In the genomic region with DNA sequence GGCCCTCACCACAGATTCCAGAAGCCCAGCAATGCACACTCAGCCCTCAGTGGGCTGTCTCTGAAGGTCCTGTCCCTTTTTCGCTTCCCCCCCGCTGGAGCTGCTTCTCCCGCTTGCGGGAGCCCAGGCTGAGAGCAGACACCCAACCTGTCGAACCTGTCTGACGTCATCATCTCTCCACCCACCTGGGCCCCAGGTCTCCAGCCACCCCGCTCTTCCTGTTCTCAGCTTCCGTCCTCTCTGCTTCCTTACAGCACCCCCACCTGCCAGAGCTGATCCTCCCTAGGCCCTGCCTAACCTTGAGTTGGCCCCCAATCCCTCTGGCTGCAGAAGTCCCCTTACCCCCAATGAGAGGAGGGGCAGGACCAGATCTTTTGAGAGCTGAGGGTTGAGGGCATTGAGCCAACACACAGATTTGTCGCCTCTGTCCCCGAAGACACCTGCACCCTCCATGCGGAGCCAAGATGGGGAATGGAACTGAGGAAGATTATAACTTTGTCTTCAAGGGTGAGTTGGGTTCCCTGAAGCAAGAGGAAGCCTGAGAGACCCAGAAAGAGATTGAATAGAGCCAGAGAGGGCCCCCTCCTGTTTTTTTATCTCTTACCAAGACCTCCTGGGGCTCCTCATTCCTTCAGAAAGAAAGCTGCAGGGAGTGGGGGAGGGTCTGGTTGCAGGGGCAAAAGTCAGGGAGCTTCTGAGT, we compare ENCODE assay signal across 13 cellular contexts. TPM values are rescaled to one million over a fixed set of nuclear protein-coding genes. Genes with fewer than 3 reads are reported as not detected.
A peak's percentile ranks its signal among the peaks of the same experiment; 100 is the strongest.
DNase-seq lines count a peak whose midpoint lies in the region; ATAC-seq, FAIRE-seq and TF ChIP-seq lines count a peak whose summit lies in the region.
"Had no signal": no experiment of that assay in that cellular context is flagged by ENCODE, and none has a peak within 500 bp of the region (broad histone marks: within the 10 kb centered on the region; RNA-seq: fewer than 3 reads in every experiment).

A gene (plus strand): TSS at position 224 of the 700 bp plus-strand sequence. CDS start 241 bp downstream, at position 465.

- intact Hi-C loops in GM12878 (cut with micrococcal nuclease; ENCODE audit: unreplicated experiment) = no loop called here
- intact Hi-C loops in left colon (cut with DNase I, micrococcal nuclease) = no loop called here

- H2AFZ ChIP-seq in GM12878 (ENCODE audit: control insufficient read depth, low read depth, low read length) = no peak within 1 kb of the TSS

- no peak for FAIRE-seq in GM12878 (lab: Jason Lieb, UNC)
- FAIRE-seq: islet of Langerhans had no signal

- no peaks in the 10 kb centered on the region for H3K27me3 ChIP-seq in GM12878 (replicated peaks in 1 of 2; ENCODE audit: control insufficient read depth in 2 of 2, insufficient read depth in 2 of 2, low read length in 1 of 2)
- H3K27me3 ChIP-seq: tibial artery had no signal

- H3K4me1 Mint-ChIP-seq in activated naive CD8-positive, alpha-beta T cell treated with anti-CD3 and anti-CD28 coated beads for 36 hours = peaks cover 13% of the 10 kb centered on the region
- peaks cover 13% of the 10 kb centered on the region for H3K4me1 Mint-ChIP-seq in activated naive CD8-positive, alpha-beta T cell treated with anti-CD3 and anti-CD28 coated beads, Interleukin-2, amount 50 U/mL, for 24 hours

- no peak for ATAC-seq in activated naive CD8-positive, alpha-beta T cell treated with anti-CD3 and anti-CD28 coated beads, Interleukin-2, amount 50 U/mL, for 24 hours
- ATAC-seq in GM12878 (no peak), left colon (peak; percentile 90), HG03196 (IDR thresholded peaks at IDR 0.05; ENCODE audit: unreplicated experiment) (no peak), HG03135 (IDR thresholded peaks at IDR 0.05; ENCODE audit: unreplicated experiment) (no peak)
- ATAC-seq: activated CD8-positive, alpha-beta memory T cell treated with anti-CD3 and anti-CD28 coated beads, Interleukin-2, amount 10 ng/mL, durations not matched to agents 7 days and 5 days had no signal

- BruUV-seq in GM12878 (replicated peaks; lab: Mats Ljungman, UMichigan) = no TSS peak

- no peaks in the 10 kb centered on the region for H4K20me1 ChIP-seq in GM12878 (ENCODE audit: control insufficient read depth, insufficient read depth)

- RAD21 ChIA-PET in GM12878 (lab: Charles Lee; ENCODE audit: unreplicated experiment) = interaction anchor here (1.0 kb wide), 1 partner anchor 123 kb away, joined by 5 read pairs; no protein-coding TSS in a partner anchor

- H3K9ac ChIP-seq in GM12878 (ENCODE audit: control insufficient read depth, insufficient read depth, low read length) = no peak within 1 kb of the TSS

- no peak for TF ChIP-seq CTCF in GM12878 (IDR thresholded peaks at IDR 0.05 in 2 of 3, conservative IDR thresholded peaks at IDR 0.05 in 1 of 3; ENCODE audit: control insufficient read depth in 2 of 3, extremely low read depth in 1 of 3, insufficient read depth in 1 of 3, low read depth in 3 of 3, low read length in 3 of 3)

- TF ChIP-seq POLR2A in GM12878 (IDR thresholded peaks at IDR 0.05; ENCODE audit: low read depth, low read length) = no peak

- H3K4me3 ChIP-seq in GM12878 = no peak within 1 kb of the TSS
- H3K4me3 ChIP-seq: tibial artery had no signal

- H3K27ac Mint-ChIP-seq in activated naive CD8-positive, alpha-beta T cell treated with anti-CD3 and anti-CD28 coated beads for 36 hours = peak within 1 kb of the TSS; percentile 14
- no peak within 1 kb of the TSS for H3K27ac Mint-ChIP-seq in activated naive CD8-positive, alpha-beta T cell treated with anti-CD3 and anti-CD28 coated beads, Interleukin-2, amount 50 U/mL, for 24 hours
- H3K27ac Mint-ChIP-seq: activated CD8-positive, alpha-beta memory T cell treated with anti-CD3 and anti-CD28 coated beads, Interleukin-2, amount 10 ng/mL, durations not matched to agents 7 days and 5 days had no signal

- CTCF ChIA-PET in GM12878 (lab: Yijun Ruan, JAX) = no interaction called here

- POLR2A ChIA-PET in GM12878 (lab: Charles Lee) = interaction anchor here (0.5 to 0.9 kb wide), 6 partner anchors 12 to 130 kb away, joined by 3 to 10 read pairs (median 6); no protein-coding TSS in a partner anchor

- H3K4me2 ChIP-seq in GM12878 (ENCODE audit: control insufficient read depth, insufficient read depth) = no peak within 1 kb of the TSS

- H3K36me3 Mint-ChIP-seq in activated naive CD8-positive, alpha-beta T cell treated with anti-CD3 and anti-CD28 coated beads for 36 hours = peaks cover 5% of the 10 kb centered on the region
- peaks cover 4% of the 10 kb centered on the region for H3K36me3 Mint-ChIP-seq in activated naive CD8-positive, alpha-beta T cell treated with anti-CD3 and anti-CD28 coated beads, Interleukin-2, amount 50 U/mL, for 24 hours (ENCODE audit: low read depth)

- SMC1A ChIA-PET in GM12878 (lab: Charles Lee; ENCODE audit: uncharacterized antibody, unreplicated experiment) = no interaction called here

- no peak within 1 kb of the TSS for H3K27ac ChIP-seq in GM12878 (ENCODE audit: control insufficient read depth, insufficient read depth)
- H3K27ac ChIP-seq: tibial artery had no signal

- WGBS in GM12878 (ENCODE audit: insufficient coverage, insufficient replicate concordance, low lambda C conversion rate, missing lambda C conversion rate) = 57% methylated on average over 11 of the region's 11 CpGs

- no peaks in the 10 kb centered on the region for H3K9me3 ChIP-seq in GM12878 (replicated peaks; ENCODE audit: control insufficient read depth, insufficient read depth, low read length)
- H3K9me3 ChIP-seq: tibial artery had no signal

- DNase-seq in activated naive CD8-positive, alpha-beta T cell treated with anti-CD3 and anti-CD28 coated beads for 36 hours = no peak
- no peak for DNase-seq in activated naive CD8-positive, alpha-beta T cell treated with anti-CD3 and anti-CD28 coated beads, Interleukin-2, amount 50 U/mL, for 24 hours
- no peak for DNase-seq in GM12878 (ENCODE audit: low read depth, low spot score)
- peak; percentile 85 to 92 for DNase-seq in left colon
- DNase-seq in ureter (ENCODE audit: low spot score) = peak; percentile 86
- DNase-seq in COLO829 (ENCODE audit: low spot score) = no peak
- DNase-seq: activated CD8-positive, alpha-beta memory T cell treated with anti-CD3 and anti-CD28 coated beads, Interleukin-2, amount 10 ng/mL, durations not matched to agents 7 days and 5 days; IMR-90; tibial artery had no signal

- no peak for TF ChIP-seq EP300 in GM12878 (IDR thresholded peaks at IDR 0.05; ENCODE audit: borderline replicate concordance in 1 of 2, control insufficient read depth in 1 of 2, low read depth in 2 of 2, low read length in 2 of 2)

- no peaks in the 10 kb centered on the region for H3K4me1 ChIP-seq in GM12878 (ENCODE audit: control insufficient read depth, insufficient read depth, low read length)

- in situ Hi-C loops in GM12878 (cut with MboI) = no loop called here

- no peaks in the 10 kb centered on the region for H3K79me2 ChIP-seq in GM12878 (ENCODE audit: control insufficient read depth, insufficient read depth, low read length)

- H3K36me3 ChIP-seq in GM12878 (ENCODE audit: control insufficient read depth in 2 of 2, insufficient read depth in 2 of 2, low read length in 1 of 2) = no peaks in the 10 kb centered on the region

- H3K9me3 Mint-ChIP-seq in activated naive CD8-positive, alpha-beta T cell treated with anti-CD3 and anti-CD28 coated beads for 36 hours = no peaks in the 10 kb centered on the region
- no peaks in the 10 kb centered on the region for H3K9me3 Mint-ChIP-seq in activated naive CD8-positive, alpha-beta T cell treated with anti-CD3 and anti-CD28 coated beads, Interleukin-2, amount 50 U/mL, for 24 hours

- TF ChIP-seq RAD21 in GM12878 (IDR thresholded peaks at IDR 0.05; ENCODE audit: insufficient read depth, low read depth, low read length) = no peak

- no peaks in the 10 kb centered on the region for H3K27me3 Mint-ChIP-seq in activated naive CD8-positive, alpha-beta T cell treated with anti-CD3 and anti-CD28 coated beads for 36 hours
- H3K27me3 Mint-ChIP-seq in activated naive CD8-positive, alpha-beta T cell treated with anti-CD3 and anti-CD28 coated beads, Interleukin-2, amount 50 U/mL, for 24 hours = no peaks in the 10 kb centered on the region
- H3K27me3 Mint-ChIP-seq: activated CD8-positive, alpha-beta memory T cell treated with anti-CD3 and anti-CD28 coated beads, Interleukin-2, amount 10 ng/mL, durations not matched to agents 7 days and 5 days had no signal

- peak within 1 kb of the TSS; percentile 26 for H3K4me3 Mint-ChIP-seq in activated naive CD8-positive, alpha-beta T cell treated with anti-CD3 and anti-CD28 coated beads for 36 hours
- no peak within 1 kb of the TSS for H3K4me3 Mint-ChIP-seq in activated naive CD8-positive, alpha-beta T cell treated with anti-CD3 and anti-CD28 coated beads, Interleukin-2, amount 50 U/mL, for 24 hours
- H3K4me3 Mint-ChIP-seq: activated CD8-positive, alpha-beta memory T cell treated with anti-CD3 and anti-CD28 coated beads, Interleukin-2, amount 10 ng/mL, durations not matched to agents 7 days and 5 days had no signal

TF ChIP-seq in GM12878, 131 proteins besides CTCF, POLR2A, EP300 and RAD21:
- TF ChIP-seq TBL1XR1 (IDR thresholded peaks at IDR 0.05; ENCODE audit: low read depth, low read length) (no peak), ATF7 (IDR thresholded peaks at IDR 0.05; ENCODE audit: low read depth) (peak; percentile 18; the same call in 1 of the 2 replicates)

RNA-seq across cellular contexts. Expression of the gene that starts here (rescaled TPM):
- total RNA-seq in activated naive CD8-positive, alpha-beta T cell treated with anti-CD3 and anti-CD28 coated beads for 36 hours = under 1 TPM; 0.64 to 0.99 TPM
- total RNA-seq in GM12878 (2013; cell fraction: nucleolus; rRNA removed) = not detected in 2 replicates
- total RNA-seq in GM12878 (2014; rRNA removed) = not detected in 2 replicates
- not detected in 2 replicates for total RNA-seq in GM12878 (2014; rRNA removed; fragmentation: Illumina TruSeq; extraction: Trizol)
- 0.29 and 0.36 TPM in 2 replicates for total RNA-seq in GM12878 (2021)
- polyA plus RNA-seq in GM12878 (2011; ENCODE audit: low read depth) = not detected
- polyA plus RNA-seq in GM12878 (2011; rRNA removed) = 0.22 and 0.45 TPM in 2 replicates
- 0.39 and 0.52 TPM in 2 replicates for polyA plus RNA-seq in GM12878 (2011; cell fraction: cytosol; rRNA removed)
- 0.25 TPM in 2 replicates for polyA plus RNA-seq in GM12878 (2011; cell fraction: nucleus; rRNA removed)
- 0.18 TPM in 1 of 2 replicates, not detected in the other for polyA plus RNA-seq in GM12878 (2012)
- 0.16 TPM in 1 of 2 replicates, not detected in the other for polyA plus RNA-seq in GM12878 (2014; fragmentation: Illumina TruSeq; extraction: Trizol)
- not detected for polyA plus RNA-seq in GM12878 (2014; fragmentation: Nextera tagmentation; extraction: Ambion mirVana)
- 0.44 TPM in 1 of 2 replicates, not detected in the other for polyA plus RNA-seq in GM12878 (2014; rRNA removed)
- polyA plus RNA-seq in GM12878 (2016; fragmentation: Nextera tagmentation; extraction: Ambion mirVana) = not detected
- 0.22 and 1.2 TPM in 2 replicates for polyA minus RNA-seq in GM12878 (2011; rRNA and poly(A)+ RNA removed)
- not detected in 2 replicates for polyA minus RNA-seq in GM12878 (2011; cell fraction: cytosol; rRNA and poly(A)+ RNA removed)
- not detected in 2 replicates for polyA minus RNA-seq in GM12878 (2011; cell fraction: nucleus; rRNA and poly(A)+ RNA removed)
- total RNA-seq in left colon = 100 to 1,000 TPM; 203 to 231 TPM
- 182 TPM for total RNA-seq in ureter
- total RNA-seq: activated CD8-positive, alpha-beta memory T cell treated with anti-CD3 and anti-CD28 coated beads, Interleukin-2, amount 10 ng/mL, durations not matched to agents 7 days and 5 days; cerebellum; IMR-90 had no signal
- polyA plus RNA-seq: IMR-90 had no signal

Comparison
In these comparisons a context has a peak if more than half of its experiments do, and no peak if none do; other contexts are left out.
1. RNA of the gene that starts here (total RNA-seq): 203 to 231 TPM in left colon and 182 TPM in ureter (single experiment); 0.64 to 0.99 TPM in activated naive CD8-positive, alpha-beta T cell treated with anti-CD3 and anti-CD28 coated beads for 36 hours and 0.29 to 0.36 TPM in GM12878; every median in the first group is over 10 times any median in the second.
2. DNase-seq: peak in left colon (2 of 2) and ureter (single experiment); none in activated naive CD8-positive, alpha-beta T cell treated with anti-CD3 and anti-CD28 coated beads for 36 hours (single experiment), activated naive CD8-positive, alpha-beta T cell treated with anti-CD3 and anti-CD28 coated beads, Interleukin-2, amount 50 U/mL, for 24 hours (single experiment), GM12878 (single experiment) and COLO829 (single experiment).